ENCODE assay signal across 25 cellular contexts in genomic region chr1:227155004-227155403, GRCh38.
"Had no signal": no experiment of that assay in that cellular context is flagged by ENCODE, and none has a peak within 500 bp of the region (broad histone marks: within the 10 kb centered on the region; RNA-seq: fewer than 3 reads in every experiment).

No MANE protein-coding gene starts in this region.

- H3K4me3 ChIP-seq: gastrocnemius medialis, lung, mucosa of descending colon, right lobe of liver, smooth muscle cell, suprapubic skin, transverse colon, upper lobe of right lung, uterus had no signal

- H3K36me3 ChIP-seq: upper lobe of right lung, uterus had no signal

- H3K4me1 Mint-ChIP-seq: memory B cell; naive thymus-derived CD4-positive, alpha-beta T cell; nephron progenitor cell; stimulated activated naive CD8-positive, alpha-beta T cell treated with anti-CD3 and anti-CD28 coated beads, Interleukin-15, amount 100 ng/mL, for 72 hours had no signal

- H3K4me2 ChIP-seq: smooth muscle cell had no signal

- H3K9me3 Mint-ChIP-seq: effector memory CD8-positive, alpha-beta T cell; memory B cell; naive thymus-derived CD4-positive, alpha-beta T cell; nephron progenitor cell; stimulated activated naive CD8-positive, alpha-beta T cell treated with anti-CD3 and anti-CD28 coated beads, Interleukin-15, amount 100 ng/mL, for 72 hours had no signal

- H3K27me3 Mint-ChIP-seq: stimulated activated naive CD8-positive, alpha-beta T cell treated with anti-CD3 and anti-CD28 coated beads, Interleukin-15, amount 100 ng/mL, for 72 hours had no signal

- H3K27ac Mint-ChIP-seq: effector memory CD8-positive, alpha-beta T cell; memory B cell; naive thymus-derived CD4-positive, alpha-beta T cell; nephron progenitor cell; stimulated activated naive CD8-positive, alpha-beta T cell treated with anti-CD3 and anti-CD28 coated beads, Interleukin-15, amount 100 ng/mL, for 72 hours had no signal

- H3K27me3 ChIP-seq: gastrocnemius medialis, right lobe of liver, suprapubic skin, transverse colon, upper lobe of right lung, uterus had no signal

- H3K9me3 ChIP-seq: gastrocnemius medialis, mucosa of descending colon, right lobe of liver, suprapubic skin, transverse colon, upper lobe of right lung, uterus had no signal

- H3K27ac ChIP-seq: gastrocnemius medialis, right lobe of liver, suprapubic skin, transverse colon, upper lobe of right lung, uterus had no signal

- H3K4me1 ChIP-seq: right lobe of liver, suprapubic skin, upper lobe of right lung, uterus had no signal

- DNase-seq: cortex of kidney; effector memory CD8-positive, alpha-beta T cell; foreskin fibroblast; gastrocnemius medialis; head of caudate nucleus; mucosa of descending colon; naive thymus-derived CD4-positive, alpha-beta T cell; nephron progenitor cell; nucleus accumbens; posterior cingulate gyrus; right lobe of liver; stimulated activated CD4-positive, alpha-beta T cell treated with anti-CD3 and anti-CD28 coated beads, Interleukin-12 subunit alpha, Interleukin-12 subunit beta, amount 100 ng/mL, for 4 hours; stimulated activated CD4-positive, alpha-beta T cell treated with anti-CD3 and anti-CD28 coated beads, Interleukin-1b, Interleukin-23, amount 100 ng/mL, for 48 hours; stimulated activated CD4-positive, alpha-beta T cell treated with anti-CD3 and anti-CD28 coated beads, Interleukin-4, amount 100 ng/mL, for 1 hour; stimulated activated CD8-positive, alpha-beta memory T cell treated with anti-CD3 and anti-CD28 coated beads, Interleukin-4, amount 100 ng/mL, for 48 hours; stimulated activated naive CD4-positive, alpha-beta T cell; stimulated activated naive CD8-positive, alpha-beta T cell treated with anti-CD3 and anti-CD28 coated beads, Interleukin-15, amount 100 ng/mL, for 72 hours; transverse colon; upper lobe of right lung; uterus had no signal

- H3K36me3 Mint-ChIP-seq: memory B cell; naive thymus-derived CD4-positive, alpha-beta T cell had no signal

- H3K4me3 Mint-ChIP-seq: effector memory CD8-positive, alpha-beta T cell; memory B cell; naive thymus-derived CD4-positive, alpha-beta T cell; nephron progenitor cell; stimulated activated naive CD8-positive, alpha-beta T cell treated with anti-CD3 and anti-CD28 coated beads, Interleukin-15, amount 100 ng/mL, for 72 hours had no signal

- FAIRE-seq: keratinocyte had no signal
